ENCODE assay signal across 1 cellular context in genomic region chr14:48561438-48561837, GRCh38.
A peak's percentile ranks its signal among the peaks of the same experiment; 100 is the strongest.
TF ChIP-seq lines count a peak whose summit lies in the region.

No MANE protein-coding gene starts in this region.

TF ChIP-seq in GM23338, 12 proteins besides CTCF, POLR2A, EP300 and RAD21 (continued from another document):
- peak; percentile 51; the same call in 1 of the 2 replicates for TF ChIP-seq ZNF462 (CRISPR knock-in tag; IDR thresholded peaks at IDR 0.05)
TF ChIP-seq in GM23338: peak in this region for 2; not testable (repeated sequence) for 10.
